ENCODE assay signal across 8 cellular contexts in genomic region chr16:727291-727977, GRCh38.
A peak's percentile ranks its signal among the peaks of the same experiment; 100 is the strongest.
DNase-seq lines count a peak whose midpoint lies in the region; ATAC-seq lines count a peak whose summit lies in the region.

No MANE protein-coding gene starts in this region.

- H3K27me3 ChIP-seq in iPS-15b (ENCODE audit: control insufficient read depth, insufficient read depth, low read length) (peaks cover 8% of the 10 kb centered on the region), subcutaneous abdominal adipose tissue (ENCODE audit: control insufficient read depth in 5 of 5, insufficient read depth in 4 of 5, low read length in 5 of 5) (peaks cover 20 to 31% (median 27%) of the 10 kb centered on the region in 5 donors)

- peaks cover 14% of the 10 kb centered on the region for H3K36me3 ChIP-seq in iPS-15b (ENCODE audit: control insufficient read depth, insufficient read depth, low read length)
- H3K36me3 ChIP-seq in subcutaneous abdominal adipose tissue (ENCODE audit: control insufficient read depth in 5 of 5, insufficient read depth in 5 of 5, low read length in 5 of 5), result peaks cover 0 to 26% (median 8%) of the 10 kb centered on the region in 5 donors

- DNase-seq in COLO668 (lab: John Stamatoyannopoulos, UW; ENCODE audit: unreplicated experiment), result peak; percentile 47
- peak; percentile 51 to 59 for DNase-seq in activated T-cell treated with anti-CD3 and anti-CD28 coated beads, Interleukin-2, amount 50 U/mL, for 48 hours
- no peak for DNase-seq in effector CD8-positive, alpha-beta T cell (lab: John Stamatoyannopoulos, UW)

- H3K9me3 ChIP-seq in iPS-15b (ENCODE audit: control insufficient read depth, insufficient read depth, low read length) (no peaks in the 10 kb centered on the region), subcutaneous abdominal adipose tissue (ENCODE audit: control insufficient read depth in 5 of 5, low read length in 5 of 5) (no peaks in the 10 kb centered on the region)

- H3K9ac ChIP-seq in iPS-15b (ENCODE audit: low read depth, low read length) (peak overlapping the region; percentile 26), subcutaneous abdominal adipose tissue (ENCODE audit: low read length in 5 of 5) (peak overlapping the region in 1 of 5 donors; percentile 42)

- peak; percentile 4 for ATAC-seq in HG03045 (IDR thresholded peaks at IDR 0.05; ENCODE audit: unreplicated experiment)
- no peak for ATAC-seq in GM18870 (IDR thresholded peaks at IDR 0.05; ENCODE audit: unreplicated experiment)
- no peak for ATAC-seq in GM18858 (IDR thresholded peaks at IDR 0.05; ENCODE audit: unreplicated experiment)

- H3K4me1 ChIP-seq in iPS-15b (ENCODE audit: control insufficient read depth, insufficient read depth, low read length), result peaks cover 2% of the 10 kb centered on the region
- H3K4me1 ChIP-seq in subcutaneous abdominal adipose tissue (ENCODE audit: control insufficient read depth in 5 of 5, insufficient read depth in 5 of 5, low read length in 5 of 5), result peaks cover 0 to 22% (median 19%) of the 10 kb centered on the region in 5 donors

- H3K27ac ChIP-seq in subcutaneous abdominal adipose tissue (ENCODE audit: low read depth, low read length), result no peak overlapping the region

- H3K4me3 ChIP-seq in iPS-15b (ENCODE audit: low read depth, low read length), result peak overlapping the region; percentile 68
- peak overlapping the region in 4 of 5 donors; percentile 17 to 60 (median 54) for H3K4me3 ChIP-seq in subcutaneous abdominal adipose tissue (ENCODE audit: low read depth in 1 of 5, low read length in 5 of 5)
